1 cellular context compared by ENCODE assay signal in genomic region chr6:11172501-11173337, GRCh38.
TF ChIP-seq lines count a peak whose summit lies in the region.

No MANE protein-coding gene starts in this region.

TF ChIP-seq in HepG2, 621 proteins besides CTCF, POLR2A, EP300 and RAD21 (continued from another document and continues in another):
- TF ChIP-seq, protein P1, sequence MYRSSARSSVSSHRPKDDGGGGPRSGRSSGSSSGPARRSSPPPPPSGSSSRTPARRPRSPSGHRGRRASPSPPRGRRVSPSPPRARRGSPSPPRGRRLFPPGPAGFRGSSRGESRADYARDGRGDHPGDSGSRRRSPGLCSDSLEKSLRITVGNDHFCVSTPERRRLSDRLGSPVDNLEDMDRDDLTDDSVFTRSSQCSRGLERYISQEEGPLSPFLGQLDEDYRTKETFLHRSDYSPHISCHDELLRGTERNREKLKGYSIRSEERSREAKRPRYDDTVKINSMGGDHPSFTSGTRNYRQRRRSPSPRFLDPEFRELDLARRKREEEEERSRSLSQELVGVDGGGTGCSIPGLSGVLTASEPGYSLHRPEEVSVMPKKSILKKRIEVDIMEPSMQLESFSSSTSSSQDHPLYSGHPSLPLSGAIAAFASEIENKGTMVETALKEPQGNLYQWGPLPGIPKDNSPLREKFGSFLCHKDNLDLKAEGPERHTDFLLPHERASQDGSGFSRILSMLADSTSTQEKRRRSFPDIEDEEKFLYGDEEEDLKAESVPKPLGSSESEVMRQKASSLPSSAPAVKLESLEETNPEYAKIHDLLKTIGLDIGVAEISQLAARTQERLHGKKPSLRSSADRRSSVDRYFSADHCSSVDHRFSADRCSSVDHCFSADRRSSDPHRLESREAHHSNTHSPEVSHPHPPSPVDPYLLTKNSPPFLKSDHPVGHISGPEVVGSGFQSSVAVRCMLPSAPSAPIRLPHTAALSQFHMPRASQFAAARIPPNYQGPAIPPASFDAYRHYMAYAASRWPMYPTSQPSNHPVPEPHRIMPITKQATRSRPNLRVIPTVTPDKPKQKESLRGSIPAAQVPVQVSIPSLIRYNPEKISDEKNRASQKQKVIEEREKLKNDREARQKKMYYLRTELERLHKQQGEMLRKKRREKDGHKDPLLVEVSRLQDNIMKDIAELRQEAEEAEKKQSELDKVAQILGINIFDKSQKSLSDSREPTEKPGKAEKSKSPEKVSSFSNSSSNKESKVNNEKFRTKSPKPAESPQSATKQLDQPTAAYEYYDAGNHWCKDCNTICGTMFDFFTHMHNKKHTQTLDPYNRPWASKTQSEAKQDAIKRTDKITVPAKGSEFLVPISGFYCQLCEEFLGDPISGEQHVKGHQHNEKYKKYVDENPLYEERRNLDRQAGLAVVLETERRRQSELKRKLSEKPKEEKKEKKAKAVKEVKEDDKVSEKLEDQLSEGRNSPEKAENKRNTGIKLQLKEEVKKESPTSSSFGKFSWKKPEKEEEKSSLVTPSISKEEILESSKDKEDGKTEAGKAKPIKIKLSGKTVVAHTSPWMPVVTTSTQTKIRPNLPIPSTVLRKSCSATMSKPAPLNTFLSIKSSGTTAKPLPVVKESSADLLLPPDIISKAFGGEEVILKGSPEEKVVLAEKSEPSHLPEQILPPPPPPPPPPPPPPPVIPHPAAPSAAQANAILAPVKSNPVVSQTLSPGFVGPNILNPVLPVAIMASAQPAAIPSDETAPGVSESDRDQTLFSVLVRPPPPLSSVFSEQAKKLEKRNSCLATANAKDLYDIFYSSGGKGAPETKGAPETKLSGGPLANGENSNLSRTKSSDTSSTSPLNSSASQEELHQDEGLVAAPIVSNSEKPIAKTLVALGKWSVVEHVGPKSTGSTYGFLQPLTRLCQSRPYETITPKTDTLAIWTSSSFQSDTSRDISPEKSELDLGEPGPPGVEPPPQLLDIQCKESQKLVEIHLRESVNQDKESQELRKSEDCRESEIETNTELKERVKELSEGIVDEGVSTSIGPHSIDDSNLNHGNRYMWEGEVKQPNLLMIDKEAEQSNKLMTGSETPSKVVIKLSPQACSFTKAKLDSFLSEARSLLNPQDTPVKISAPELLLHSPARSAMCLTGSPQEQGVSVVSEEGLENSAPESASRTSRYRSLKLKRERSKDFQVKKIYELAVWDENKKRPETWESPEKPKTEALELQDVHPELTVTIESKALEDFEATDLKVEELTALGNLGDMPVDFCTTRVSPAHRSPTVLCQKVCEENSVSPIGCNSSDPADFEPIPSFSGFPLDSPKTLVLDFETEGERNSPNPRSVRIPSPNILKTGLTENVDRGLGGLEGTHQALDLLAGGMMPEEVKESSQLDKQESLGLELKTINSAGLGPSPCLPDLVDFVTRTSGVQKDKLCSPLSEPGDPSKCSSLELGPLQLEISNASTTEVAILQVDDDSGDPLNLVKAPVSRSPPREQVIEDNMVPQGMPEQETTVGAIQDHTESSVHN (CRISPR knock-in tag; IDR thresholded peaks at IDR 0.05) = no peak
- TF ChIP-seq ZNF709 (CRISPR knock-in tag; IDR thresholded peaks at IDR 0.05) (no peak), ZBTB2 (CRISPR knock-in tag; IDR thresholded peaks at IDR 0.05; ENCODE audit: low read depth) (no peak), ZNF329 (CRISPR knock-in tag; IDR thresholded peaks at IDR 0.05; ENCODE audit: low read depth) (no peak), ZNF12 (CRISPR knock-in tag; IDR thresholded peaks at IDR 0.05) (no peak), BRD4 (CRISPR knock-in tag; IDR thresholded peaks at IDR 0.05) (peak; percentile 44; the same call in 1 of the 2 replicates), ZNF24 (IDR thresholded peaks at IDR 0.05) (no peak), HNRNPUL1 (IDR thresholded peaks at IDR 0.05; ENCODE audit: low read depth, low read length) (no peak), TGIF2 (CRISPR knock-in tag; IDR thresholded peaks at IDR 0.05) (no peak), RBAK (CRISPR knock-in tag; IDR thresholded peaks at IDR 0.05) (no peak), ZSCAN9 (CRISPR knock-in tag; IDR thresholded peaks at IDR 0.05; ENCODE audit: borderline replicate concordance) (0 out of 2 replicates have a peak, but pooled peaks have one; percentile 45), SOX6 (IDR thresholded peaks at IDR 0.05) (no peak), SOX6 (CRISPR knock-in tag; IDR thresholded peaks at IDR 0.05) (peak; percentile 77), HNRNPH1 (optimal IDR thresholded peaks at IDR 0.05; ENCODE audit: low read depth, low read length) (no peak), ZNF232 (CRISPR knock-in tag; IDR thresholded peaks at IDR 0.05; ENCODE audit: borderline replicate concordance) (peak; percentile 42; the same call in 1 of the 2 replicates), ZNF280D (CRISPR knock-in tag; IDR thresholded peaks at IDR 0.05) (no peak), ZEB1 (IDR thresholded peaks at IDR 0.05; ENCODE audit: insufficient replicate concordance, low read depth) (no peak), ZNF430 (CRISPR knock-in tag; IDR thresholded peaks at IDR 0.05) (no peak), ZBTB7A (CRISPR knock-in tag; IDR thresholded peaks at IDR 0.05) (no peak), STAG1 (CRISPR knock-in tag; IDR thresholded peaks at IDR 0.05) (peak; percentile 94), MAFK (conservative IDR thresholded peaks at IDR 0.05 in 1 of 2, IDR thresholded peaks at IDR 0.05 in 1 of 2; ENCODE audit: low read length in 2 of 2) (peak; percentile 63 to 70), PTBP1 (IDR thresholded peaks at IDR 0.05; ENCODE audit: low read depth, low read length, poor library complexity, severe bottlenecking) (no peak), CREB3 (CRISPR knock-in tag; IDR thresholded peaks at IDR 0.05) (no peak), FOXK1 (CRISPR knock-in tag; IDR thresholded peaks at IDR 0.05; ENCODE audit: borderline replicate concordance, low read depth) (0 out of 2 replicates have a peak, but pooled peaks have one; percentile 31), DNMT3B (CRISPR knock-in tag; conservative IDR thresholded peaks at IDR 0.05) (no peak), E2F2 (CRISPR knock-in tag; IDR thresholded peaks at IDR 0.05; ENCODE audit: borderline replicate concordance) (no peak), RAD51 (IDR thresholded peaks at IDR 0.05; ENCODE audit: borderline replicate concordance) (no peak), ZNF251 (CRISPR knock-in tag; IDR thresholded peaks at IDR 0.05) (no peak)
- TF ChIP-seq, protein P2, sequence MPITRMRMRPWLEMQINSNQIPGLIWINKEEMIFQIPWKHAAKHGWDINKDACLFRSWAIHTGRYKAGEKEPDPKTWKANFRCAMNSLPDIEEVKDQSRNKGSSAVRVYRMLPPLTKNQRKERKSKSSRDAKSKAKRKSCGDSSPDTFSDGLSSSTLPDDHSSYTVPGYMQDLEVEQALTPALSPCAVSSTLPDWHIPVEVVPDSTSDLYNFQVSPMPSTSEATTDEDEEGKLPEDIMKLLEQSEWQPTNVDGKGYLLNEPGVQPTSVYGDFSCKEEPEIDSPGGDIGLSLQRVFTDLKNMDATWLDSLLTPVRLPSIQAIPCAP (CRISPR knock-in tag; IDR thresholded peaks at IDR 0.05; ENCODE audit: low read depth) = no peak
- TF ChIP-seq, protein P3, sequence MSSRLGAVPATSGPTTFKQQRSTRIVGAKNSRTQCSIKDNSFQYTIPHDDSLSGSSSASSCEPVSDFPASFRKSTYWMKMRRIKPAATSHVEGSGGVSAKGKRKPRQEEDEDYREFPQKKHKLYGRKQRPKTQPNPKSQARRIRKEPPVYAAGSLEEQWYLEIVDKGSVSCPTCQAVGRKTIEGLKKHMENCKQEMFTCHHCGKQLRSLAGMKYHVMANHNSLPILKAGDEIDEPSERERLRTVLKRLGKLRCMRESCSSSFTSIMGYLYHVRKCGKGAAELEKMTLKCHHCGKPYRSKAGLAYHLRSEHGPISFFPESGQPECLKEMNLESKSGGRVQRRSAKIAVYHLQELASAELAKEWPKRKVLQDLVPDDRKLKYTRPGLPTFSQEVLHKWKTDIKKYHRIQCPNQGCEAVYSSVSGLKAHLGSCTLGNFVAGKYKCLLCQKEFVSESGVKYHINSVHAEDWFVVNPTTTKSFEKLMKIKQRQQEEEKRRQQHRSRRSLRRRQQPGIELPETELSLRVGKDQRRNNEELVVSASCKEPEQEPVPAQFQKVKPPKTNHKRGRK (CRISPR knock-in tag; IDR thresholded peaks at IDR 0.05) = no peak
- TF ChIP-seq, protein P4, sequence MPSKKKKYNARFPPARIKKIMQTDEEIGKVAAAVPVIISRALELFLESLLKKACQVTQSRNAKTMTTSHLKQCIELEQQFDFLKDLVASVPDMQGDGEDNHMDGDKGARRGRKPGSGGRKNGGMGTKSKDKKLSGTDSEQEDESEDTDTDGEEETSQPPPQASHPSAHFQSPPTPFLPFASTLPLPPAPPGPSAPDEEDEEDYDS (CRISPR knock-in tag; IDR thresholded peaks at IDR 0.05) = peak; percentile 30; the same call in 1 of the 2 replicates
- TF ChIP-seq, protein P5, sequence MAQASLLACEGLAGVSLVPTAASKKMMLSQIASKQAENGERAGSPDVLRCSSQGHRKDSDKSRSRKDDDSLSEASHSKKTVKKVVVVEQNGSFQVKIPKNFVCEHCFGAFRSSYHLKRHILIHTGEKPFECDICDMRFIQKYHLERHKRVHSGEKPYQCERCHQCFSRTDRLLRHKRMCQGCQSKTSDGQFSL (CRISPR knock-in tag; IDR thresholded peaks at IDR 0.05) = no peak
- TF ChIP-seq, protein P6, sequence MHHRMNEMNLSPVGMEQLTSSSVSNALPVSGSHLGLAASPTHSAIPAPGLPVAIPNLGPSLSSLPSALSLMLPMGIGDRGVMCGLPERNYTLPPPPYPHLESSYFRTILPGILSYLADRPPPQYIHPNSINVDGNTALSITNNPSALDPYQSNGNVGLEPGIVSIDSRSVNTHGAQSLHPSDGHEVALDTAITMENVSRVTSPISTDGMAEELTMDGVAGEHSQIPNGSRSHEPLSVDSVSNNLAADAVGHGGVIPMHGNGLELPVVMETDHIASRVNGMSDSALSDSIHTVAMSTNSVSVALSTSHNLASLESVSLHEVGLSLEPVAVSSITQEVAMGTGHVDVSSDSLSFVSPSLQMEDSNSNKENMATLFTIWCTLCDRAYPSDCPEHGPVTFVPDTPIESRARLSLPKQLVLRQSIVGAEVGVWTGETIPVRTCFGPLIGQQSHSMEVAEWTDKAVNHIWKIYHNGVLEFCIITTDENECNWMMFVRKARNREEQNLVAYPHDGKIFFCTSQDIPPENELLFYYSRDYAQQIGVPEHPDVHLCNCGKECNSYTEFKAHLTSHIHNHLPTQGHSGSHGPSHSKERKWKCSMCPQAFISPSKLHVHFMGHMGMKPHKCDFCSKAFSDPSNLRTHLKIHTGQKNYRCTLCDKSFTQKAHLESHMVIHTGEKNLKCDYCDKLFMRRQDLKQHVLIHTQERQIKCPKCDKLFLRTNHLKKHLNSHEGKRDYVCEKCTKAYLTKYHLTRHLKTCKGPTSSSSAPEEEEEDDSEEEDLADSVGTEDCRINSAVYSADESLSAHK (CRISPR knock-in tag; IDR thresholded peaks at IDR 0.05; ENCODE audit: borderline replicate concordance) = no peak
- TF ChIP-seq, protein P7, sequence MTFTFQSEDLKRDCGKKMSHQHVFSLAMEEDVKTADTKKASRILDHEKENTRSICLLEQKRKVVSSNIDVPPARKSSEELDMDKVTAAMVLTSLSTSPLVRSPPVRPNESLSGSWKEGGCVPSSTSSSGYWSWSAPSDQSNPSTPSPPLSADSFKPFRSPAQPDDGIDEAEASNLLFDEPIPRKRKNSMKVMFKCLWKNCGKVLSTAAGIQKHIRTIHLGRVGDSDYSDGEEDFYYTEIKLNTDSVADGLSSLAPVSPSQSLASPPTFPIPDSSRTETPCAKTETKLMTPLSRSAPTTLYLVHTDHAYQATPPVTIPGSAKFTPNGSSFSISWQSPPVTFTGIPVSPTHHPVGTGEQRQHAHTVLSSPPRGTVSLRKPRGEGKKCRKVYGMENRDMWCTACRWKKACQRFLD (CRISPR knock-in tag; IDR thresholded peaks at IDR 0.05; ENCODE audit: borderline replicate concordance) = no peak
